ENCODE assay signal across 18 cellular contexts in the genomic region with DNA sequence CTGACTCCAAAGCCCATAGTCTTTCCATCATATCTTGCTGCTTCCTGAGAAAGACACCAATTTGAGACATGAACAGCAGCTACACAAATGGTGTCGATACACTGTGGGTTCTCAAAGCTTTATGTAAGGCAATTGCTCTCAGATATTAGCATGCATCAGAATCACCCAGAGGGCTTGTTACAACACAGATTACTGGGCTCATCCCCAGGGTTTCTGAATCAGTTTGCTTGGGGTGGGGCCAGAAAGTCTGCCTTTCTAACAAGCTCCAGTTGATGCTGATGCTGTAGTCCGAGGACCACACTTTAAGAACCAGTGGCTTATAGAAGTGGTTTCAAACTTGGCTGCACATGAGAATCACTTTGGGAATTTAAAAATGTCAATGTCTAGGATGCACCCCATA.
"Had no signal": no experiment of that assay in that cellular context is flagged by ENCODE, and none has a peak within 500 bp of the region (broad histone marks: within the 10 kb centered on the region; RNA-seq: fewer than 3 reads in every experiment).

No MANE protein-coding gene starts in this region.

- H3K4me1 Mint-ChIP-seq: activated CD4-positive, alpha-beta T cell treated with anti-CD3 and anti-CD28 coated beads, Interleukin-2, amount 10 ng/mL, durations not matched to agents 24 days and 14 days; activated naive CD8-positive, alpha-beta T cell treated with anti-CD3 and anti-CD28 coated beads, Interleukin-2, amount 10 ng/mL, durations not matched to agents 7 days and 5 days; natural killer cell; stimulated activated effector memory CD8-positive, alpha-beta T cell treated with anti-CD3 and anti-CD28 coated beads, Interleukin-12 subunit alpha, Interleukin-12 subunit beta, amount 100 ng/mL, for 72 hours had no signal

- H3K9me3 Mint-ChIP-seq: activated naive CD8-positive, alpha-beta T cell treated with anti-CD3 and anti-CD28 coated beads, Interleukin-2, amount 10 ng/mL, durations not matched to agents 7 days and 5 days; dendritic cell treated with granulocyte-macrophage colony-stimulating factor and Interleukin-4, amounts not matched to agents 40 ng/mL and 50 ng/mL, for 4 days; T-helper 2 cell treated with Interferon-gamma antibody and Interleukin-4, amounts not matched to agents 5 μg/mL and 100 μg/mL, for 36 hours had no signal

- DNase-seq: activated CD4-positive, alpha-beta T cell treated with anti-CD3 and anti-CD28 coated beads, Interleukin-2, amount 10 ng/mL, durations not matched to agents 24 days and 14 days; activated CD4-positive, CD25-positive, alpha-beta regulatory T cell; activated CD8-positive, alpha-beta memory T cell treated with anti-CD3 and anti-CD28 coated beads, Interleukin-2, amount 50 U/mL, for 4 hours; activated CD8-positive, alpha-beta T cell treated with anti-CD3 and anti-CD28 coated beads, Interleukin-2, amount 10 ng/mL, durations not matched to agents 7 days and 5 days; activated gamma-delta T cell treated with Interleukin-2 at 50 U/mL for 16 hours; activated naive CD8-positive, alpha-beta T cell treated with anti-CD3 and anti-CD28 coated beads, Interleukin-2, amount 10 ng/mL, durations not matched to agents 7 days and 5 days; activated T-cell treated with anti-CD3 and anti-CD28 coated beads, Interleukin-2, amount 50 U/mL, for 48 hours; brain microvascular endothelial cell; cerebellar nuclear complex; effector memory CD4-positive, alpha-beta T cell; islet precursor cell; left ventricle myocardium inferior; mesenchymal stem cell; natural killer cell; posterior cingulate gyrus had no signal

- H3K27ac Mint-ChIP-seq: activated CD4-positive, alpha-beta T cell treated with anti-CD3 and anti-CD28 coated beads, Interleukin-2, amount 10 ng/mL, durations not matched to agents 24 days and 14 days; activated CD8-positive, alpha-beta T cell treated with anti-CD3 and anti-CD28 coated beads, Interleukin-2, amount 10 ng/mL, durations not matched to agents 7 days and 5 days; activated naive CD8-positive, alpha-beta T cell treated with anti-CD3 and anti-CD28 coated beads, Interleukin-2, amount 10 ng/mL, durations not matched to agents 7 days and 5 days; dendritic cell treated with granulocyte-macrophage colony-stimulating factor and Interleukin-4, amounts not matched to agents 40 ng/mL and 50 ng/mL, for 4 days; natural killer cell; stimulated activated effector memory CD8-positive, alpha-beta T cell treated with anti-CD3 and anti-CD28 coated beads, Interleukin-12 subunit alpha, Interleukin-12 subunit beta, amount 100 ng/mL, for 72 hours; T-helper 2 cell treated with Interferon-gamma antibody and Interleukin-4, amounts not matched to agents 5 μg/mL and 100 μg/mL, for 36 hours had no signal

- H3K36me3 Mint-ChIP-seq: activated naive CD8-positive, alpha-beta T cell treated with anti-CD3 and anti-CD28 coated beads, Interleukin-2, amount 10 ng/mL, durations not matched to agents 7 days and 5 days; natural killer cell; stimulated activated effector memory CD8-positive, alpha-beta T cell treated with anti-CD3 and anti-CD28 coated beads, Interleukin-12 subunit alpha, Interleukin-12 subunit beta, amount 100 ng/mL, for 72 hours had no signal

- ATAC-seq: activated CD8-positive, alpha-beta T cell treated with anti-CD3 and anti-CD28 coated beads, Interleukin-2, amount 10 ng/mL, durations not matched to agents 7 days and 5 days; natural killer cell; stimulated activated effector memory CD8-positive, alpha-beta T cell treated with anti-CD3 and anti-CD28 coated beads, Interleukin-12 subunit alpha, Interleukin-12 subunit beta, amount 100 ng/mL, for 72 hours had no signal

- H3K4me3 Mint-ChIP-seq: activated CD4-positive, alpha-beta T cell treated with anti-CD3 and anti-CD28 coated beads, Interleukin-2, amount 10 ng/mL, durations not matched to agents 24 days and 14 days; activated CD8-positive, alpha-beta T cell treated with anti-CD3 and anti-CD28 coated beads, Interleukin-2, amount 10 ng/mL, durations not matched to agents 7 days and 5 days; activated naive CD8-positive, alpha-beta T cell treated with anti-CD3 and anti-CD28 coated beads, Interleukin-2, amount 10 ng/mL, durations not matched to agents 7 days and 5 days; dendritic cell treated with granulocyte-macrophage colony-stimulating factor and Interleukin-4, amounts not matched to agents 40 ng/mL and 50 ng/mL, for 4 days; natural killer cell; stimulated activated effector memory CD8-positive, alpha-beta T cell treated with anti-CD3 and anti-CD28 coated beads, Interleukin-12 subunit alpha, Interleukin-12 subunit beta, amount 100 ng/mL, for 72 hours; T-helper 2 cell treated with Interferon-gamma antibody and Interleukin-4, amounts not matched to agents 5 μg/mL and 100 μg/mL, for 36 hours had no signal

- H3K27me3 Mint-ChIP-seq: activated CD4-positive, alpha-beta T cell treated with anti-CD3 and anti-CD28 coated beads, Interleukin-2, amount 10 ng/mL, durations not matched to agents 24 days and 14 days; dendritic cell treated with granulocyte-macrophage colony-stimulating factor and Interleukin-4, amounts not matched to agents 40 ng/mL and 50 ng/mL, for 4 days had no signal
